In the genomic region with DNA sequence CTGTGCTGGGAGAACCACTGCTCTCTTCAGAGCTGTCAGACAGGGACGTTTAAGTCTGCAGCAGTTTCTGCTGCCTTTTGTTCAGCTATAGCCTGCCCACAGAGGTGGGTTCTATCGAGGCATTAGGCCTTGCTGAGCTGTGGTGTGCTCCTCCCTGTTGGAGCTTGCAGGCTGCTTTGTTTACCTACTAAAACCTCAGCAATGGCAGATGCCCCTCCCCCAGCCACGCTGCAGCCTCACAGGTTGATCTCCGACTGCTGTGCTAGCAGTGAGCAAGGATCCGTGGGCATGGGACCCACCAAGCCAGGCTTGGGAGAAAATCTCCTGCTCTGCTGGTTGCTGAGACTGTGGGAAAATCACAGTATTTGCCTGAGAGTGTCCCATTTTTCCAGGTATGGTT, we compare ENCODE assay signal across 26 cellular contexts.
"Had no signal": no experiment of that assay in that cellular context is flagged by ENCODE, and none has a peak within 500 bp of the region (broad histone marks: within the 10 kb centered on the region; RNA-seq: fewer than 3 reads in every experiment).

No MANE protein-coding gene starts in this region.

- H3K79me2 ChIP-seq: hepatocyte had no signal

- H3K9me3 Mint-ChIP-seq: dendritic cell treated with granulocyte-macrophage colony-stimulating factor and Interleukin-4, amounts not matched to agents 40 ng/mL and 50 ng/mL, for 4 days had no signal

- H3K4me1 ChIP-seq: adrenal gland, ascending aorta, foreskin keratinocyte, sigmoid colon, tibial artery had no signal

- H3K27ac ChIP-seq: adrenal gland, ascending aorta, brain microvascular endothelial cell, foreskin keratinocyte, hepatocyte, sigmoid colon, tibial artery had no signal

- H3K4me2 ChIP-seq: hepatocyte, smooth muscle cell had no signal

- H3K27me3 ChIP-seq: adrenal gland, ascending aorta, brain microvascular endothelial cell, foreskin keratinocyte, hepatocyte, sigmoid colon, tibial artery had no signal

- H3K4me1 Mint-ChIP-seq: activated B cell treated with CpG ODN at 0.5 μM for 24 hours; activated CD4-positive, alpha-beta T cell treated with anti-CD3 and anti-CD28 coated beads, Interleukin-2, amount 10 ng/mL, durations not matched to agents 24 days and 14 days; nephron progenitor cell had no signal

- H2AFZ ChIP-seq: hepatocyte had no signal

- ATAC-seq: activated T-cell treated with anti-CD3 and anti-CD28 coated beads, Interleukin-2, amount 50 U/mL, for 4 hours; foreskin keratinocyte; left cardiac atrium had no signal

- DNase-seq: activated B cell treated with CpG ODN at 0.5 μM for 24 hours; activated CD4-positive, alpha-beta T cell treated with anti-CD3 and anti-CD28 coated beads, Interleukin-2, amount 10 ng/mL, durations not matched to agents 24 days and 14 days; activated CD8-positive, alpha-beta memory T cell treated with anti-CD3 and anti-CD28 coated beads for 24 hours; activated CD8-positive, alpha-beta memory T cell treated with anti-CD3 and anti-CD28 coated beads, Interleukin-2, amount 50 U/mL, for 4 hours; activated naive CD4-positive, alpha-beta T cell; activated T-cell treated with anti-CD3 and anti-CD28 coated beads, Interleukin-2, amount 50 U/mL, for 4 hours; adrenal gland; brain microvascular endothelial cell; caudate nucleus; effector CD8-positive, alpha-beta T cell; foreskin keratinocyte; left cardiac atrium; nephron progenitor cell; nucleus accumbens; sigmoid colon; stimulated activated CD4-positive, alpha-beta T cell treated with anti-CD3 and anti-CD28 coated beads, Interleukin-2, amount 100 ng/mL, for 48 hours; T-helper 1 cell; T-helper 9 cell; tibial artery had no signal

- H3K4me3 ChIP-seq: adrenal gland, ascending aorta, hepatocyte, sigmoid colon, smooth muscle cell, tibial artery had no signal

- H3K27me3 Mint-ChIP-seq: activated B cell treated with CpG ODN at 0.5 μM for 24 hours; activated CD4-positive, alpha-beta T cell treated with anti-CD3 and anti-CD28 coated beads, Interleukin-2, amount 10 ng/mL, durations not matched to agents 24 days and 14 days; activated naive CD8-positive, alpha-beta T cell; dendritic cell treated with granulocyte-macrophage colony-stimulating factor and Interleukin-4, amounts not matched to agents 40 ng/mL and 50 ng/mL, for 4 days; stimulated activated naive CD8-positive, alpha-beta T cell treated with anti-CD3 and anti-CD28 coated beads, Interleukin-15, Interleukin-2, amounts not matched to agents 100 ng/mL and 50 ng/mL, for 24 hours had no signal

- H3K27ac Mint-ChIP-seq: activated B cell treated with CpG ODN at 0.5 μM for 24 hours; activated CD4-positive, alpha-beta T cell treated with anti-CD3 and anti-CD28 coated beads, Interleukin-2, amount 10 ng/mL, durations not matched to agents 24 days and 14 days; activated naive CD8-positive, alpha-beta T cell; activated T-helper 2 cell treated with anti-CD3 and anti-CD28 coated beads, Interferon-gamma antibody, Interleukin-2, Interleukin-4, amounts not matched to agents 10 μg/mL and 5 μg/mL and 100 μg/mL, durations not matched to agents 14 hours and 24 hours and 36 hours; dendritic cell treated with granulocyte-macrophage colony-stimulating factor and Interleukin-4, amounts not matched to agents 40 ng/mL and 50 ng/mL, for 4 days; nephron progenitor cell; stimulated activated naive CD8-positive, alpha-beta T cell treated with anti-CD3 and anti-CD28 coated beads, Interleukin-15, Interleukin-2, amounts not matched to agents 100 ng/mL and 50 ng/mL, for 24 hours had no signal

- H3K4me3 Mint-ChIP-seq: activated B cell treated with CpG ODN at 0.5 μM for 24 hours; activated CD4-positive, alpha-beta T cell treated with anti-CD3 and anti-CD28 coated beads, Interleukin-2, amount 10 ng/mL, durations not matched to agents 24 days and 14 days; activated naive CD8-positive, alpha-beta T cell; activated T-cell treated with anti-CD3 and anti-CD28 coated beads, Interleukin-2, amount 50 U/mL, for 4 hours; dendritic cell treated with granulocyte-macrophage colony-stimulating factor and Interleukin-4, amounts not matched to agents 40 ng/mL and 50 ng/mL, for 4 days; nephron progenitor cell; stimulated activated naive CD8-positive, alpha-beta T cell treated with anti-CD3 and anti-CD28 coated beads, Interleukin-15, Interleukin-2, amounts not matched to agents 100 ng/mL and 50 ng/mL, for 24 hours had no signal

- H3K36me3 ChIP-seq: adrenal gland, ascending aorta, brain microvascular endothelial cell, sigmoid colon, tibial artery had no signal

- H3K9me3 ChIP-seq: adrenal gland, sigmoid colon had no signal
